In genomic region chr11:3146612-3147256, GRCh38 we compare ENCODE assay signal across 15 cellular contexts. TPM values are rescaled to one million over a fixed set of nuclear protein-coding genes. Genes with fewer than 3 reads are reported as not detected.
DNase-seq lines count a peak whose midpoint lies in the region; ATAC-seq and TF ChIP-seq lines count a peak whose summit lies in the region.
"Had no signal": no experiment of that assay in that cellular context is flagged by ENCODE, and none has a peak within 500 bp of the region (broad histone marks: within the 10 kb centered on the region; RNA-seq: fewer than 3 reads in every experiment).

No MANE protein-coding gene starts in this region.

- WGBS in psoas muscle, 3 donors = 31 to 51% (median 37%) methylated on average over 21 to 22 of the region's 22 CpGs

- ATAC-seq in psoas muscle (peak; percentile 51 to 82 (median 68)), HG03342 (IDR thresholded peaks at IDR 0.05; ENCODE audit: unreplicated experiment) (no peak), GM18868 (IDR thresholded peaks at IDR 0.05; ENCODE audit: unreplicated experiment) (no peak)
- ATAC-seq in activated T-helper 17 cell treated with anti-CD3 and anti-CD28 coated beads, Interleukin-2, amount 50 U/mL, for 72 hours (replicated peaks) = no peak

- H3K27me3 ChIP-seq in SJSA1 (replicated peaks) = no peaks in the 10 kb centered on the region
- H3K27me3 ChIP-seq in psoas muscle (ENCODE audit: insufficient read depth in 3 of 3, low read length in 2 of 3) = no peaks in the 10 kb centered on the region
- H3K27me3 ChIP-seq: esophagus muscularis mucosa, thyroid gland had no signal

- peaks cover 26% of the 10 kb centered on the region for H3K4me1 ChIP-seq in SJSA1 (replicated peaks)
- H3K4me1 ChIP-seq in psoas muscle = peaks cover 19% of the 10 kb centered on the region

- no peaks in the 10 kb centered on the region for H3K4me1 Mint-ChIP-seq in activated T-helper 17 cell treated with anti-CD3 and anti-CD28 coated beads, Interleukin-2, amount 50 U/mL, for 72 hours

- no peaks in the 10 kb centered on the region for H3K27me3 Mint-ChIP-seq in activated T-helper 17 cell treated with anti-CD3 and anti-CD28 coated beads, Interleukin-2, amount 50 U/mL, for 72 hours

- H3K4me3 ChIP-seq in SJSA1 (no peak overlapping the region), fibroblast of the aortic adventitia (ENCODE audit: low read depth, low read length) (no peak overlapping the region), psoas muscle (no peak overlapping the region)
- H3K4me3 ChIP-seq: cardiac muscle cell, esophagus muscularis mucosa, PC-9, thyroid gland had no signal

- intact Hi-C loops in psoas muscle (cut with DNase I) = loop anchor here in 1 of 2 donors (1.0 kb wide), 1 partner anchor 15 kb away; no protein-coding TSS in a partner anchor

- H3K4me3 Mint-ChIP-seq in activated T-helper 17 cell treated with anti-CD3 and anti-CD28 coated beads, Interleukin-2, amount 50 U/mL, for 72 hours = no peak overlapping the region

- no peaks in the 10 kb centered on the region for H3K36me3 Mint-ChIP-seq in activated T-helper 17 cell treated with anti-CD3 and anti-CD28 coated beads, Interleukin-2, amount 50 U/mL, for 72 hours (ENCODE audit: low read depth)

- no peaks in the 10 kb centered on the region for H3K9me3 Mint-ChIP-seq in activated T-helper 17 cell treated with anti-CD3 and anti-CD28 coated beads, Interleukin-2, amount 50 U/mL, for 72 hours

- H3K9me3 ChIP-seq in SJSA1 (replicated peaks) (no peaks in the 10 kb centered on the region), psoas muscle (no peaks in the 10 kb centered on the region)
- H3K9me3 ChIP-seq: esophagus muscularis mucosa, thyroid gland had no signal

- no peak overlapping the region for H3K27ac Mint-ChIP-seq in activated T-helper 17 cell treated with anti-CD3 and anti-CD28 coated beads, Interleukin-2, amount 50 U/mL, for 72 hours

- H3K36me3 ChIP-seq in SJSA1 = peaks cover 30% of the 10 kb centered on the region
- H3K36me3 ChIP-seq in psoas muscle (ENCODE audit: insufficient read depth in 1 of 2, low read depth in 1 of 2) = no peaks in the 10 kb centered on the region
- H3K36me3 ChIP-seq: cardiac muscle cell, thyroid gland, WERI-Rb-1 had no signal

- DNase-seq in Daoy (ENCODE audit: low read depth) (peak; percentile 78), SJSA1 (ENCODE audit: low read depth in 1 of 2, low spot score in 2 of 2) (peak; percentile 88 to 92), fibroblast of the aortic adventitia (ENCODE audit: low read depth) (peak; percentile 61), psoas muscle (no peak)
- no peak for DNase-seq in effector CD8-positive, alpha-beta T cell (lab: John Stamatoyannopoulos, UW)
- DNase-seq: activated T-cell treated with anti-CD3 and anti-CD28 coated beads for 4 hours, NCI-H2029, PC-9, WERI-Rb-1 had no signal

- TF ChIP-seq CTCF in fibroblast of the aortic adventitia (IDR thresholded peaks at IDR 0.05; ENCODE audit: insufficient read depth, low read length) = no peak
- no peak for TF ChIP-seq CTCF in psoas muscle (IDR thresholded peaks at IDR 0.05)

- peak overlapping the region; percentile 49 for H3K27ac ChIP-seq in SJSA1
- H3K27ac ChIP-seq in psoas muscle = peak overlapping the region; percentile 67
- H3K27ac ChIP-seq: cardiac muscle cell, PC-9, WERI-Rb-1 had no signal

RNA-seq across cellular contexts. Expression of gene OSBPL5, which starts 18.4 kb away (rescaled TPM):
- total RNA-seq in Daoy (2014; rRNA removed; shearing (Covaris generic)) = 4.1 and 6.5 TPM in 2 replicates
- total RNA-seq in SJSA1 (2014; rRNA removed; shearing (Covaris generic)) = 45.3 and 46.0 TPM in 2 replicates
- total RNA-seq in fibroblast of the aortic adventitia (ENCODE audit: low replicate concordance) (17.3 and 24.8 TPM in 2 replicates), psoas muscle (10 to 100 TPM in 2 of 4 donors, 1 to 10 TPM in 2; 6.9 to 12.4 (median 10.3) TPM)
- polyA plus RNA-seq in psoas muscle = 1 to 10 TPM; 3.4 to 5.0 (median 4.3) TPM
- 1 to 10 TPM; 3.3 to 5.3 TPM for total RNA-seq in activated T-helper 17 cell treated with anti-CD3 and anti-CD28 coated beads, Interleukin-2, amount 50 U/mL, for 72 hours

Comparison
In these comparisons a context has a peak if more than half of its experiments do, and no peak if none do; other contexts are left out.
1. DNase-seq: peak in Daoy (single experiment), SJSA1 (2 of 2) and fibroblast of the aortic adventitia (single experiment); none in psoas muscle (0 of 2) and effector CD8-positive, alpha-beta T cell (single experiment).
2. ATAC-seq: peak in psoas muscle (4 of 4); none in HG03342 (single experiment), GM18868 (single experiment) and activated T-helper 17 cell treated with anti-CD3 and anti-CD28 coated beads, Interleukin-2, amount 50 U/mL, for 72 hours (single experiment).